In the genomic region with DNA sequence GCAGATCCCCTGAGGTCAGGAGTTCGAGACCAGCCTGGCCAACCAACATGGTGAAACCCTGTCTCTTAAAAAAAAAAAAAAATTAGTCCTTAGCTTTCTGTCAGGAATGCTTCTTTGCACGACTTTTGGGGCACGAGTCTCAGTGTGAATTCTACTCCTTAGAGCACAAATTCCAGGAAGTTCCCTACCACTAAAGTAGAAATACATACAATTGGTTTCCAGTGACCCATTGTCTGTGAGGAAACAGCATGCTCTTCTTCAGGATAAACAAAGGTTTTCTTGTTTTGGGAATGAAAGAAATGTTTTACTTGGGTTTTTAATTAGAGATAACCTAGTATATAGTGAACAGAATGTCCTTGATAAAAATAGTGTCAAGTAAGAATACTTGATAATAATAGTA, we compare ENCODE assay signal across 30 cellular contexts. TPM values are rescaled to one million over a fixed set of nuclear protein-coding genes. Genes with fewer than 3 reads are reported as not detected.
"Had no signal": no experiment of that assay in that cellular context is flagged by ENCODE, and none has a peak within 500 bp of the region (broad histone marks: within the 10 kb centered on the region; RNA-seq: fewer than 3 reads in every experiment).

No MANE protein-coding gene starts in this region.

- H3K36me3 ChIP-seq: ascending aorta, cardiac muscle cell had no signal

- H3K9me3 ChIP-seq: ascending aorta had no signal

- H3K4me1 ChIP-seq: ascending aorta had no signal

- DNase-seq: activated B cell treated with CpG ODN at 0.5 μM for 24 hours; activated CD4-positive, alpha-beta memory T cell treated with anti-CD3 and anti-CD28 coated beads for 36 hours; activated CD4-positive, alpha-beta T cell treated with anti-CD3 and anti-CD28 coated beads for 4 hours; activated CD4-positive, alpha-beta T cell treated with anti-CD3 and anti-CD28 coated beads, Interleukin-2, amount 10 ng/mL, durations not matched to agents 24 days and 14 days; activated CD4-positive, alpha-beta T cell treated with anti-CD3 and anti-CD28 coated beads, Interleukin-2, amount 50 U/mL, for 1 hour; activated CD4-positive, alpha-beta T cell treated with anti-CD3 and anti-CD28 coated beads, Interleukin-2, amount 50 U/mL, for 4 hours; activated CD4-positive, CD25-positive, alpha-beta regulatory T cell treated with anti-CD3 and anti-CD28 coated beads, Interleukin-2, amount 50 U/mL, for 72 hours; activated CD8-positive, alpha-beta memory T cell treated with anti-CD3 and anti-CD28 coated beads, Interleukin-2, amount 50 U/mL, for 4 hours; activated CD8-positive, alpha-beta T cell treated with anti-CD3 and anti-CD28 coated beads for 36 hours; activated effector memory CD4-positive, alpha-beta T cell treated with anti-CD3 and anti-CD28 coated beads, Interleukin-2, amount 50 U/mL, for 16 hours; activated gamma-delta T cell treated with Interleukin-2 at 50 U/mL for 16 hours; activated naive CD4-positive, alpha-beta T cell; activated naive CD4-positive, alpha-beta T cell treated with anti-CD3 and anti-CD28 coated beads, Interleukin-2, amount 10 ng/mL, durations not matched to agents 7 days and 5 days; activated naive CD8-positive, alpha-beta T cell treated with anti-CD3 and anti-CD28 coated beads, Interleukin-2, amount 10 ng/mL, durations not matched to agents 7 days and 5 days; activated naive CD8-positive, alpha-beta T cell treated with anti-CD3 and anti-CD28 coated beads, Interleukin-2, amount 50 U/mL, for 24 hours; activated T-cell treated with anti-CD3 and anti-CD28 coated beads for 4 hours; activated T-cell treated with anti-CD3 and anti-CD28 coated beads, Interleukin-2, amount 50 U/mL, for 1 hour; activated T-cell treated with anti-CD3 and anti-CD28 coated beads, Interleukin-2, amount 50 U/mL, for 4 hours; activated T-cell treated with anti-CD3 and anti-CD28 coated beads, Interleukin-2, amount 50 U/mL, for 72 hours; amygdala; anterior cingulate cortex; central memory CD4-positive, alpha-beta T cell; T-helper 1 cell; T-helper 2 cell; T-helper 9 cell had no signal

- H3K27ac ChIP-seq: ascending aorta, cardiac muscle cell, VCaP had no signal

- H3K4me3 ChIP-seq: ascending aorta, cardiac muscle cell had no signal

- H3K27me3 ChIP-seq: ascending aorta, cardiac muscle cell had no signal

RNA-seq across cellular contexts. Expression of gene PSMA8, which starts 23.7 kb away (rescaled TPM):
- total RNA-seq: ascending aorta, bronchial epithelial cell, cardiac muscle cell, cerebellum had no signal
- polyA plus RNA-seq: cardiac muscle cell had no signal
